Comparison of ENCODE assay signal across 1 cellular context in the genomic region with DNA sequence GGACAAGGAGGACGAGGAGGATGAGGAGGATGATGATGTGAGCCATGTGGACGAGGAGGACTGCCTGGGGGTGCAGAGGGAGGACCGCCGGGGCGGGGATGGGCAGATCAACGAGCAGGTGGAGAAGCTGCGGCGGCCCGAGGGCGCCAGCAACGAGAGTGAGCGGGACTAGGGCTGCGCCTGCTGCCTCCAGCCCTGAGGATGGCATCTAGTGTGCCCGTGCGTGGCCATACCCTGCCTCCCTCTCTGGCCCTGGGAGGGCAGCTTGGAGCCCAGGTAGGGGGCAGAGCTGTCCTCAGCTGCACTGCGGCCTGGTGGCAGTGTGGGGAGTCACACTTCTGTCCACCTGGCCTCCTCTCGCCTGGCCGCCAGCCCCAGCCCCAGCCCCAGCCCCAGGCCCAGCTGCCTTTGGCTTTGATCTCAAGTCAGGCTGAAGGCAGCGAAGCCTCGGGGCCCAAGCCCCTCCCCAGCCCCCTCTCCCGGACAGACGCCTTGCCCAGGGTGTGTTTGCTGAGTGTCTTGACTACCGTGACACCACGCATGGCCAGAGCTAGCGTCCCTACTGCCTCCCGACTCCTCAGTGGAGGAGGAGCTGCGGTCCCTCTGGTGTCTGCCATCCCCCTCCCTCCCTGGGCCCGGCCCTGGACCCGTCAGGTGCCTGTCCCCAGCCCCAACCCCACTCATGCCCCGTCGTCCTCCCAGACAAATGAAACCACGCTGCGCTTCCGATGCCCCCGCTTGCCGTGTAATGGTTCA.
TF ChIP-seq lines count a peak whose summit lies in the region.

No MANE protein-coding gene starts in this region.

TF ChIP-seq in WTC11, 78 proteins besides CTCF, POLR2A, EP300 and RAD21:
- TF ChIP-seq, protein P1, sequence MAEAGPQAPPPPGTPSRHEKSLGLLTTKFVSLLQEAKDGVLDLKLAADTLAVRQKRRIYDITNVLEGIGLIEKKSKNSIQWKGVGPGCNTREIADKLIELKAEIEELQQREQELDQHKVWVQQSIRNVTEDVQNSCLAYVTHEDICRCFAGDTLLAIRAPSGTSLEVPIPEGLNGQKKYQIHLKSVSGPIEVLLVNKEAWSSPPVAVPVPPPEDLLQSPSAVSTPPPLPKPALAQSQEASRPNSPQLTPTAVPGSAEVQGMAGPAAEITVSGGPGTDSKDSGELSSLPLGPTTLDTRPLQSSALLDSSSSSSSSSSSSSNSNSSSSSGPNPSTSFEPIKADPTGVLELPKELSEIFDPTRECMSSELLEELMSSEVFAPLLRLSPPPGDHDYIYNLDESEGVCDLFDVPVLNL (CRISPR knock-in tag; IDR thresholded peaks at IDR 0.05; ENCODE audit: borderline replicate concordance, low read depth), result no peak
- TF ChIP-seq TP53 (CRISPR knock-in tag; IDR thresholded peaks at IDR 0.05), result no peak
- no peak for TF ChIP-seq KAT7 (CRISPR knock-in tag; IDR thresholded peaks at IDR 0.05; ENCODE audit: borderline replicate concordance)
- no peak for TF ChIP-seq NFE2L1 (CRISPR knock-in tag; IDR thresholded peaks at IDR 0.05)
- TF ChIP-seq, protein P2, sequence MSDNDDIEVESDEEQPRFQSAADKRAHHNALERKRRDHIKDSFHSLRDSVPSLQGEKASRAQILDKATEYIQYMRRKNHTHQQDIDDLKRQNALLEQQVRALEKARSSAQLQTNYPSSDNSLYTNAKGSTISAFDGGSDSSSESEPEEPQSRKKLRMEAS (CRISPR knock-in tag; IDR thresholded peaks at IDR 0.05), result no peak
- no peak for TF ChIP-seq GRHL2 (CRISPR knock-in tag; IDR thresholded peaks at IDR 0.05; ENCODE audit: insufficient replicate concordance, severe bottlenecking)
- TF ChIP-seq, protein P3, sequence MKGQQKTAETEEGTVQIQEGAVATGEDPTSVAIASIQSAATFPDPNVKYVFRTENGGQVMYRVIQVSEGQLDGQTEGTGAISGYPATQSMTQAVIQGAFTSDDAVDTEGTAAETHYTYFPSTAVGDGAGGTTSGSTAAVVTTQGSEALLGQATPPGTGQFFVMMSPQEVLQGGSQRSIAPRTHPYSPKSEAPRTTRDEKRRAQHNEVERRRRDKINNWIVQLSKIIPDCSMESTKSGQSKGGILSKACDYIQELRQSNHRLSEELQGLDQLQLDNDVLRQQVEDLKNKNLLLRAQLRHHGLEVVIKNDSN (CRISPR knock-in tag; IDR thresholded peaks at IDR 0.05), result no peak
- no peak for TF ChIP-seq RORB (CRISPR knock-in tag; IDR thresholded peaks at IDR 0.05)
- no peak for TF ChIP-seq ZNF416 (CRISPR knock-in tag; IDR thresholded peaks at IDR 0.05)
- no peak for TF ChIP-seq IRF2 (CRISPR knock-in tag; IDR thresholded peaks at IDR 0.05; ENCODE audit: borderline replicate concordance, low read depth)
- TF ChIP-seq, protein P4, sequence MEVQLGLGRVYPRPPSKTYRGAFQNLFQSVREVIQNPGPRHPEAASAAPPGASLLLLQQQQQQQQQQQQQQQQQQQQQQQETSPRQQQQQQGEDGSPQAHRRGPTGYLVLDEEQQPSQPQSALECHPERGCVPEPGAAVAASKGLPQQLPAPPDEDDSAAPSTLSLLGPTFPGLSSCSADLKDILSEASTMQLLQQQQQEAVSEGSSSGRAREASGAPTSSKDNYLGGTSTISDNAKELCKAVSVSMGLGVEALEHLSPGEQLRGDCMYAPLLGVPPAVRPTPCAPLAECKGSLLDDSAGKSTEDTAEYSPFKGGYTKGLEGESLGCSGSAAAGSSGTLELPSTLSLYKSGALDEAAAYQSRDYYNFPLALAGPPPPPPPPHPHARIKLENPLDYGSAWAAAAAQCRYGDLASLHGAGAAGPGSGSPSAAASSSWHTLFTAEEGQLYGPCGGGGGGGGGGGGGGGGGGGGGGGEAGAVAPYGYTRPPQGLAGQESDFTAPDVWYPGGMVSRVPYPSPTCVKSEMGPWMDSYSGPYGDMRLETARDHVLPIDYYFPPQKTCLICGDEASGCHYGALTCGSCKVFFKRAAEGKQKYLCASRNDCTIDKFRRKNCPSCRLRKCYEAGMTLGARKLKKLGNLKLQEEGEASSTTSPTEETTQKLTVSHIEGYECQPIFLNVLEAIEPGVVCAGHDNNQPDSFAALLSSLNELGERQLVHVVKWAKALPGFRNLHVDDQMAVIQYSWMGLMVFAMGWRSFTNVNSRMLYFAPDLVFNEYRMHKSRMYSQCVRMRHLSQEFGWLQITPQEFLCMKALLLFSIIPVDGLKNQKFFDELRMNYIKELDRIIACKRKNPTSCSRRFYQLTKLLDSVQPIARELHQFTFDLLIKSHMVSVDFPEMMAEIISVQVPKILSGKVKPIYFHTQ (CRISPR knock-in tag; IDR thresholded peaks at IDR 0.05), result no peak
- no peak for TF ChIP-seq CREB1 (CRISPR knock-in tag; IDR thresholded peaks at IDR 0.05)
- no peak for TF ChIP-seq GABPB1 (CRISPR knock-in tag; IDR thresholded peaks at IDR 0.05)
- TF ChIP-seq, protein P5, sequence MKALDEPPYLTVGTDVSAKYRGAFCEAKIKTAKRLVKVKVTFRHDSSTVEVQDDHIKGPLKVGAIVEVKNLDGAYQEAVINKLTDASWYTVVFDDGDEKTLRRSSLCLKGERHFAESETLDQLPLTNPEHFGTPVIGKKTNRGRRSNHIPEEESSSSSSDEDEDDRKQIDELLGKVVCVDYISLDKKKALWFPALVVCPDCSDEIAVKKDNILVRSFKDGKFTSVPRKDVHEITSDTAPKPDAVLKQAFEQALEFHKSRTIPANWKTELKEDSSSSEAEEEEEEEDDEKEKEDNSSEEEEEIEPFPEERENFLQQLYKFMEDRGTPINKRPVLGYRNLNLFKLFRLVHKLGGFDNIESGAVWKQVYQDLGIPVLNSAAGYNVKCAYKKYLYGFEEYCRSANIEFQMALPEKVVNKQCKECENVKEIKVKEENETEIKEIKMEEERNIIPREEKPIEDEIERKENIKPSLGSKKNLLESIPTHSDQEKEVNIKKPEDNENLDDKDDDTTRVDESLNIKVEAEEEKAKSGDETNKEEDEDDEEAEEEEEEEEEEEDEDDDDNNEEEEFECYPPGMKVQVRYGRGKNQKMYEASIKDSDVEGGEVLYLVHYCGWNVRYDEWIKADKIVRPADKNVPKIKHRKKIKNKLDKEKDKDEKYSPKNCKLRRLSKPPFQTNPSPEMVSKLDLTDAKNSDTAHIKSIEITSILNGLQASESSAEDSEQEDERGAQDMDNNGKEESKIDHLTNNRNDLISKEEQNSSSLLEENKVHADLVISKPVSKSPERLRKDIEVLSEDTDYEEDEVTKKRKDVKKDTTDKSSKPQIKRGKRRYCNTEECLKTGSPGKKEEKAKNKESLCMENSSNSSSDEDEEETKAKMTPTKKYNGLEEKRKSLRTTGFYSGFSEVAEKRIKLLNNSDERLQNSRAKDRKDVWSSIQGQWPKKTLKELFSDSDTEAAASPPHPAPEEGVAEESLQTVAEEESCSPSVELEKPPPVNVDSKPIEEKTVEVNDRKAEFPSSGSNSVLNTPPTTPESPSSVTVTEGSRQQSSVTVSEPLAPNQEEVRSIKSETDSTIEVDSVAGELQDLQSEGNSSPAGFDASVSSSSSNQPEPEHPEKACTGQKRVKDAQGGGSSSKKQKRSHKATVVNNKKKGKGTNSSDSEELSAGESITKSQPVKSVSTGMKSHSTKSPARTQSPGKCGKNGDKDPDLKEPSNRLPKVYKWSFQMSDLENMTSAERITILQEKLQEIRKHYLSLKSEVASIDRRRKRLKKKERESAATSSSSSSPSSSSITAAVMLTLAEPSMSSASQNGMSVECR (CRISPR knock-in tag; IDR thresholded peaks at IDR 0.05; ENCODE audit: borderline replicate concordance), result no peak
- no peak for TF ChIP-seq CREM (CRISPR knock-in tag; IDR thresholded peaks at IDR 0.05)
- TF ChIP-seq, protein P6, sequence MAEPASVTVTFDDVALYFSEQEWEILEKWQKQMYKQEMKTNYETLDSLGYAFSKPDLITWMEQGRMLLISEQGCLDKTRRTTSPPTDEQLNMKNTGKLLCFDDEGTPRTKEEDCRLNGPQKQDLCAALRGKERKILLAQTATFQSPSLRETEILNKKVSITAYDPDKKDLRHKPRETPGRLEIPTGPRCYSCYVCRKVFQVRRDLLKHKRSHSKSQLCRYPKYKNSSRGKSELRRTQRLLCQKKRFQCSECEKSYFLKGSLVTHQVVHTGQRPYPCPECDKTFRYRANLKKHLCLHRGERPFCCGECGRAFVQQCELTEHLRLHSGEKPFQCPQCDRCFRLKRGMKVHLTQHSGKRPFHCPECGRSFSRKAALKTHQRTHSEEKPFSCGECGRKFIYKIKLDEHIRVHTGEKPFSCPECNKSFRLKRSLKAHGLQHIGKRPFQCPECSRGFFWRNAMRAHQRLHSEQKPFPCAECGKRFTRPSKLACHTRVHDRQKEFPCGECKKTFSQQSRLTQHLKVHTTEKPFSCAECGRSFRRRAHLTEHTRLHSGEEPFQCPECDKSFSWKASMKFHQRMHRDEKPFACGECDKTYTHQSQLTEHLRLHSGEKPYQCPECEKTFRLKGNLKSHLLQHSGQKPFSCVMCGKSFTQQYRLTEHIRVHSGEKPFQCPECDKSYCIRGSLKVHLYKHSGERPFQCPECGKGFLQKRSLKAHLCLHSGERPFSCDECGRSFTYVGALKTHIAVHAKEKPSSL (CRISPR knock-in tag; conservative IDR thresholded peaks at IDR 0.05), result no peak
- TF ChIP-seq, protein P7, sequence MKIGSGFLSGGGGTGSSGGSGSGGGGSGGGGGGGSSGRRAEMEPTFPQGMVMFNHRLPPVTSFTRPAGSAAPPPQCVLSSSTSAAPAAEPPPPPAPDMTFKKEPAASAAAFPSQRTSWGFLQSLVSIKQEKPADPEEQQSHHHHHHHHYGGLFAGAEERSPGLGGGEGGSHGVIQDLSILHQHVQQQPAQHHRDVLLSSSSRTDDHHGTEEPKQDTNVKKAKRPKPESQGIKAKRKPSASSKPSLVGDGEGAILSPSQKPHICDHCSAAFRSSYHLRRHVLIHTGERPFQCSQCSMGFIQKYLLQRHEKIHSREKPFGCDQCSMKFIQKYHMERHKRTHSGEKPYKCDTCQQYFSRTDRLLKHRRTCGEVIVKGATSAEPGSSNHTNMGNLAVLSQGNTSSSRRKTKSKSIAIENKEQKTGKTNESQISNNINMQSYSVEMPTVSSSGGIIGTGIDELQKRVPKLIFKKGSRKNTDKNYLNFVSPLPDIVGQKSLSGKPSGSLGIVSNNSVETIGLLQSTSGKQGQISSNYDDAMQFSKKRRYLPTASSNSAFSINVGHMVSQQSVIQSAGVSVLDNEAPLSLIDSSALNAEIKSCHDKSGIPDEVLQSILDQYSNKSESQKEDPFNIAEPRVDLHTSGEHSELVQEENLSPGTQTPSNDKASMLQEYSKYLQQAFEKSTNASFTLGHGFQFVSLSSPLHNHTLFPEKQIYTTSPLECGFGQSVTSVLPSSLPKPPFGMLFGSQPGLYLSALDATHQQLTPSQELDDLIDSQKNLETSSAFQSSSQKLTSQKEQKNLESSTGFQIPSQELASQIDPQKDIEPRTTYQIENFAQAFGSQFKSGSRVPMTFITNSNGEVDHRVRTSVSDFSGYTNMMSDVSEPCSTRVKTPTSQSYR (CRISPR knock-in tag; IDR thresholded peaks at IDR 0.05), result no peak
- no peak for TF ChIP-seq SP1 (CRISPR knock-in tag; conservative IDR thresholded peaks at IDR 0.05)
